14 cellular contexts compared by ENCODE assay signal in genomic region chr13:28637714-28638355, GRCh38. TPM values are rescaled to one million over a fixed set of nuclear protein-coding genes. Genes with fewer than 3 reads are reported as not detected.
DNase-seq lines count a peak whose midpoint lies in the region; ATAC-seq and TF ChIP-seq lines count a peak whose summit lies in the region.
"Had no signal": no experiment of that assay in that cellular context is flagged by ENCODE, and none has a peak within 500 bp of the region (broad histone marks: within the 10 kb centered on the region; RNA-seq: fewer than 3 reads in every experiment).

No MANE protein-coding gene starts in this region.

- no peak overlapping the region for H3K4me3 ChIP-seq in astrocyte of the spinal cord (ENCODE audit: low read depth, low read length)

- peak overlapping the region; percentile 69 for H3K27ac Mint-ChIP-seq in osteocyte (ENCODE audit: unreplicated experiment)
- H3K27ac Mint-ChIP-seq: activated naive CD8-positive, alpha-beta T cell treated with anti-CD3 and anti-CD28 coated beads for 36 hours; CD4-positive, alpha-beta T cell had no signal

- no peaks in the 10 kb centered on the region for H3K36me3 Mint-ChIP-seq in osteocyte (ENCODE audit: unreplicated experiment)
- H3K36me3 Mint-ChIP-seq: activated naive CD8-positive, alpha-beta T cell treated with anti-CD3 and anti-CD28 coated beads for 36 hours had no signal

- TF ChIP-seq CTCF in GM10266 (IDR thresholded peaks at IDR 0.05; ENCODE audit: control insufficient read depth, insufficient read depth, low read depth, missing control alignments) (peak; percentile 31), astrocyte of the spinal cord (IDR thresholded peaks at IDR 0.05; ENCODE audit: low read depth, low read length) (no peak), osteocyte (IDR thresholded peaks at IDR 0.05) (no peak)

- no peak for DNase-seq in GM10266 (ENCODE audit: extremely low spot score)
- peak; percentile 35 for DNase-seq in astrocyte of the spinal cord (ENCODE audit: low read depth, low spot score)
- DNase-seq in osteocyte (ENCODE audit: extremely low spot score, unreplicated experiment) = no peak
- DNase-seq in stimulated activated CD4-positive, alpha-beta T cell treated with anti-CD3 and anti-CD28 coated beads, Interleukin-4, amount 100 ng/mL, for 4 hours = no peak
- no peak for DNase-seq in NCI-H146 (lab: John Stamatoyannopoulos, UW)
- no peak for DNase-seq in NCI-H774 (lab: John Stamatoyannopoulos, UW)
- DNase-seq: activated naive CD8-positive, alpha-beta T cell treated with anti-CD3 and anti-CD28 coated beads for 36 hours; CD4-positive, alpha-beta T cell; MV-4-11; NCI-H524; RPMI8226; T-helper 9 cell had no signal

- peaks cover 25% of the 10 kb centered on the region for H3K4me1 Mint-ChIP-seq in osteocyte (ENCODE audit: unreplicated experiment)

- in situ Hi-C loops in astrocyte of the spinal cord (cut with HindIII; ENCODE audit: low sequenced_read_pairs) = no loop called here

- ATAC-seq in HG02610 (IDR thresholded peaks at IDR 0.05; ENCODE audit: unreplicated experiment) (peak; percentile 33), GM18511 (IDR thresholded peaks at IDR 0.05; ENCODE audit: unreplicated experiment) (no peak)

- no peaks in the 10 kb centered on the region for H3K27me3 Mint-ChIP-seq in osteocyte (ENCODE audit: unreplicated experiment)

- H3K9me3 Mint-ChIP-seq in osteocyte (ENCODE audit: unreplicated experiment) = no peaks in the 10 kb centered on the region
- H3K9me3 Mint-ChIP-seq: activated naive CD8-positive, alpha-beta T cell treated with anti-CD3 and anti-CD28 coated beads for 36 hours; CD4-positive, alpha-beta T cell had no signal

- peak overlapping the region; percentile 60 for H3K4me3 Mint-ChIP-seq in osteocyte (ENCODE audit: unreplicated experiment)
- H3K4me3 Mint-ChIP-seq: activated naive CD8-positive, alpha-beta T cell treated with anti-CD3 and anti-CD28 coated beads for 36 hours; CD4-positive, alpha-beta T cell had no signal

RNA-seq across cellular contexts. Expression of gene POMP, which starts 21.1 kb away (rescaled TPM):
- total RNA-seq in osteocyte = 74.9 and 75.9 TPM in 2 replicates
